11 cellular contexts compared by ENCODE assay signal in the genomic region with DNA sequence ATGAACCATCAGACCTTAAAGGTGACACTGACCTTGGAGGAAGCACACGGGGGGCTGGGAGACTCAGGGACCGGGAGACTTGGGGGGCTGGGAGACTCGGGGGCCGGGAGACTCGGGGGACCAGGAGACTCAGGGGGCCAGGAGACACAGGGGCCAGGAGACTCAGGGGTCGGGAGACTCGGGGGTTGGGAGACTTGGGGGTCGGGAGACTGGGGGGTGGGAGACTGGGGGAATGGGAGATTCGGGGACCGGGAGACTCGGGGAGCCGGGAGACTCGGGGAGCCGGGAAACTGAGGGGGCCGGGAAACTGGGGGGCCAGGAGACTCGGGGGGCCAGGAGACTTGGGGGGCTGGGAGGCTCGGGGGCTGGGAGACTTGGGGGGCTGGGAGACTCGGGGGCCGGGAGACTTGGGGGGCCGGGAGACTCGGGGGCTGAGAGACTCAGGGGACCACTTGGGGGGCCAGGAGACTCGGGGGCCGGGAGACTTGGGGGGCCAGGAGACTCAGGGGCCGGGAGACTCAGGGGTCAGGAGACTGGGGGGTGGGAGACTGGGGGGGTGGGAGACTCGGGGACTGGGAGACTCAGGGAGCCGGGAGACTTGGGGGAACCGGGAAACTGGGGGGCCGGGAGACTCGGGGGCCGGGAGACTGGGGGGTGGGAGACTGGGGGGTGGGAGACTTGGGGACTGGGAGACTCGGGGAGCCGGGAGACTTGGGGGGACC.
DNase-seq lines count a peak whose midpoint lies in the region; ATAC-seq and TF ChIP-seq lines count a peak whose summit lies in the region.
"Had no signal": no experiment of that assay in that cellular context is flagged by ENCODE, and none has a peak within 500 bp of the region (broad histone marks: within the 10 kb centered on the region; RNA-seq: fewer than 3 reads in every experiment).

No MANE protein-coding gene starts in this region.

- no peaks in the 10 kb centered on the region for H3K9me3 Mint-ChIP-seq in activated naive CD8-positive, alpha-beta T cell (ENCODE audit: low read depth)
- peaks cover 4% of the 10 kb centered on the region for H3K9me3 Mint-ChIP-seq in activated naive CD8-positive, alpha-beta T cell treated with anti-CD3 and anti-CD28 coated beads, Interleukin-2, amount 50 U/mL, for 24 hours
- peaks cover 9% of the 10 kb centered on the region for H3K9me3 Mint-ChIP-seq in dendritic cell treated with granulocyte-macrophage colony-stimulating factor and Interleukin-4, amounts not matched to agents 40 ng/mL and 50 ng/mL, for 4 days
- H3K9me3 Mint-ChIP-seq in nephron progenitor cell: peaks cover 4% of the 10 kb centered on the region

- H3K36me3 Mint-ChIP-seq in activated naive CD8-positive, alpha-beta T cell: peaks cover 2% of the 10 kb centered on the region
- peaks cover 26% of the 10 kb centered on the region for H3K36me3 Mint-ChIP-seq in activated naive CD8-positive, alpha-beta T cell treated with anti-CD3 and anti-CD28 coated beads, Interleukin-2, amount 50 U/mL, for 24 hours (ENCODE audit: low read depth)
- peaks cover 39% of the 10 kb centered on the region for H3K36me3 Mint-ChIP-seq in dendritic cell treated with granulocyte-macrophage colony-stimulating factor and Interleukin-4, amounts not matched to agents 40 ng/mL and 50 ng/mL, for 4 days (ENCODE audit: low read depth)
- peaks cover 22% of the 10 kb centered on the region for H3K36me3 Mint-ChIP-seq in nephron progenitor cell (ENCODE audit: low read depth)

- H3K27ac Mint-ChIP-seq in activated naive CD8-positive, alpha-beta T cell: peak overlapping the region; percentile 95
- no peak overlapping the region for H3K27ac Mint-ChIP-seq in activated naive CD8-positive, alpha-beta T cell treated with anti-CD3 and anti-CD28 coated beads, Interleukin-2, amount 50 U/mL, for 24 hours
- peak overlapping the region; percentile 93 for H3K27ac Mint-ChIP-seq in dendritic cell treated with granulocyte-macrophage colony-stimulating factor and Interleukin-4, amounts not matched to agents 40 ng/mL and 50 ng/mL, for 4 days
- no peak overlapping the region for H3K27ac Mint-ChIP-seq in nephron progenitor cell
- H3K27ac Mint-ChIP-seq: activated T-helper 2 cell treated with anti-CD3 and anti-CD28 coated beads, Interferon-gamma antibody, Interleukin-2, Interleukin-4, amounts not matched to agents 10 μg/mL and 5 μg/mL and 100 μg/mL, durations not matched to agents 14 hours and 24 hours and 36 hours had no signal

- no peaks in the 10 kb centered on the region for H3K27me3 Mint-ChIP-seq in activated naive CD8-positive, alpha-beta T cell
- no peaks in the 10 kb centered on the region for H3K27me3 Mint-ChIP-seq in activated naive CD8-positive, alpha-beta T cell treated with anti-CD3 and anti-CD28 coated beads, Interleukin-2, amount 50 U/mL, for 24 hours
- no peaks in the 10 kb centered on the region for H3K27me3 Mint-ChIP-seq in dendritic cell treated with granulocyte-macrophage colony-stimulating factor and Interleukin-4, amounts not matched to agents 40 ng/mL and 50 ng/mL, for 4 days
- peaks cover 8% of the 10 kb centered on the region for H3K27me3 Mint-ChIP-seq in nephron progenitor cell (ENCODE audit: low read depth, poor library complexity)

- DNase-seq in activated naive CD8-positive, alpha-beta T cell treated with anti-CD3 and anti-CD28 coated beads, Interleukin-2, amount 50 U/mL, for 24 hours: no peak
- DNase-seq in nephron progenitor cell (peak; percentile 0), upper lobe of right lung (peak; percentile 44), NCI-H524 treated with DMSO at 0.1 percent for 48 hours (lab: John Stamatoyannopoulos, UW) (no peak), hippocampal formation (lab: John Stamatoyannopoulos, UW) (no peak)
- DNase-seq: AML-193, NCI-H1105 had no signal

- no peak overlapping the region for H3K4me3 ChIP-seq in upper lobe of right lung

- no peaks in the 10 kb centered on the region for H3K27me3 ChIP-seq in upper lobe of right lung

- no peak for ATAC-seq in activated naive CD8-positive, alpha-beta T cell treated with anti-CD3 and anti-CD28 coated beads, Interleukin-2, amount 50 U/mL, for 24 hours
- ATAC-seq in upper lobe of right lung (no peak), GM21786 (IDR thresholded peaks at IDR 0.05; ENCODE audit: unreplicated experiment) (no peak)

- TF ChIP-seq CTCF in nephron progenitor cell (IDR thresholded peaks at IDR 0.05): no peak
- no peak for TF ChIP-seq CTCF in upper lobe of right lung (IDR thresholded peaks at IDR 0.05)

- peaks cover 53% of the 10 kb centered on the region for H3K4me1 Mint-ChIP-seq in activated naive CD8-positive, alpha-beta T cell (ENCODE audit: low read depth)
- peaks cover 49% of the 10 kb centered on the region for H3K4me1 Mint-ChIP-seq in activated naive CD8-positive, alpha-beta T cell treated with anti-CD3 and anti-CD28 coated beads, Interleukin-2, amount 50 U/mL, for 24 hours
- H3K4me1 Mint-ChIP-seq in dendritic cell treated with granulocyte-macrophage colony-stimulating factor and Interleukin-4, amounts not matched to agents 40 ng/mL and 50 ng/mL, for 4 days (ENCODE audit: low read depth): peaks cover 63% of the 10 kb centered on the region
- H3K4me1 Mint-ChIP-seq in nephron progenitor cell: peaks cover 55% of the 10 kb centered on the region

- no peaks in the 10 kb centered on the region for H3K9me3 ChIP-seq in upper lobe of right lung

- H3K27ac ChIP-seq in upper lobe of right lung: peak overlapping the region; percentile 74

- H3K36me3 ChIP-seq in upper lobe of right lung: peaks cover 5% of the 10 kb centered on the region

- intact Hi-C loops in dendritic cell treated with granulocyte-macrophage colony-stimulating factor and Interleukin-4, amounts not matched to agents 40 ng/mL and 50 ng/mL, for 4 days (cut with micrococcal nuclease): loop anchor here (5.0 kb wide), 1 partner anchor 63 kb away; a partner anchor contains a TSS
- intact Hi-C loops in upper lobe of right lung (cut with DNase I): no loop called here

- H3K4me3 Mint-ChIP-seq in activated naive CD8-positive, alpha-beta T cell: no peak overlapping the region
- no peak overlapping the region for H3K4me3 Mint-ChIP-seq in activated naive CD8-positive, alpha-beta T cell treated with anti-CD3 and anti-CD28 coated beads, Interleukin-2, amount 50 U/mL, for 24 hours
- peak overlapping the region; percentile 48 for H3K4me3 Mint-ChIP-seq in dendritic cell treated with granulocyte-macrophage colony-stimulating factor and Interleukin-4, amounts not matched to agents 40 ng/mL and 50 ng/mL, for 4 days
- H3K4me3 Mint-ChIP-seq in nephron progenitor cell: no peak overlapping the region

- peaks cover 45% of the 10 kb centered on the region for H3K4me1 ChIP-seq in upper lobe of right lung

Comparison
In these comparisons a context has a peak if more than half of its experiments do, and no peak if none do; other contexts are left out.
1. H3K27ac Mint-ChIP-seq: peak in activated naive CD8-positive, alpha-beta T cell (single experiment) and dendritic cell treated with granulocyte-macrophage colony-stimulating factor and Interleukin-4, amounts not matched to agents 40 ng/mL and 50 ng/mL, for 4 days (single experiment); none in activated naive CD8-positive, alpha-beta T cell treated with anti-CD3 and anti-CD28 coated beads, Interleukin-2, amount 50 U/mL, for 24 hours (single experiment) and nephron progenitor cell (single experiment).
2. DNase-seq: peak in nephron progenitor cell (single experiment) and upper lobe of right lung (single experiment); none in activated naive CD8-positive, alpha-beta T cell treated with anti-CD3 and anti-CD28 coated beads, Interleukin-2, amount 50 U/mL, for 24 hours (single experiment), NCI-H524 treated with DMSO at 0.1 percent for 48 hours (single experiment) and hippocampal formation (0 of 2).